17 cellular contexts compared by ENCODE assay signal in the genomic region with DNA sequence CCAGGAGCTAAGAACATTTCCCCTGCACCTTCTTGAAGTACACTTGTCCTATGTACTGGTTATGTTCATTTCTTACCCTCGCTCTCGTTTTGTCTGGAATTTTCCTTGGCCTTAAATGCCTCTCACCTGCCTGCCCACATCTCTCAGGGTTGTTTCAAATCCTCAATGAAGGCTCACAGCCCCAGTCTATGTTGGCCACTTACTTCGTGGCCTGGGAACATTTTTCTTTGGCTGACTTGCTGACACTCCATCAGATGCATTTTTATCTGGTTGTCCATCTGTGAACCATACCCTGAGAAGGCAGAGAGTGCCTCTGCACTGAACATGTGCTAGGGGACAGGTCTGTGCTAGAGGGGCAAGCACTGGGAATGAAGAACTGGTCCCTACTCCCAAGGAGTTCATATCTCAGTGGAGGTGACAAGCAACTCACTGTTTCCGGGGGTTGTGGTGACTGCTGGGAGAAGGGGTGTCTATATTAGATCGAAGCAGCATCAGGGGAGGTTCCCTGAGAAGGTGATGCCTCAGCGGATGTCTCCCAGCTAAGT. TPM values are rescaled to one million over a fixed set of nuclear protein-coding genes. Genes with fewer than 3 reads are reported as not detected.
DNase-seq lines count a peak whose midpoint lies in the region; ATAC-seq and TF ChIP-seq lines count a peak whose summit lies in the region.
"Had no signal": no experiment of that assay in that cellular context is flagged by ENCODE, and none has a peak within 500 bp of the region (broad histone marks: within the 10 kb centered on the region; RNA-seq: fewer than 3 reads in every experiment).

No MANE protein-coding gene starts in this region.

- no peaks in the 10 kb centered on the region for H4K20me1 ChIP-seq in Karpas-422 (ENCODE audit: insufficient read depth, low read depth, low read length)

- H3K36me3 ChIP-seq in Karpas-422 (ENCODE audit: insufficient read depth, low read length) = no peaks in the 10 kb centered on the region
- H3K36me3 ChIP-seq: MG63 had no signal

- ATAC-seq in memory B cell (ENCODE audit: low read depth) = no peak

- H3K9me3 Mint-ChIP-seq in activated naive CD4-positive, alpha-beta T cell treated with anti-CD3 and anti-CD28 coated beads, Interleukin-2, amount 50 U/mL, for 24 hours = peaks cover 4% of the 10 kb centered on the region
- H3K9me3 Mint-ChIP-seq in activated naive CD4-positive, alpha-beta T cell treated with anti-CD3 and anti-CD28 coated beads, Interleukin-2, amount 10 ng/mL, durations not matched to agents 7 days and 5 days = no peaks in the 10 kb centered on the region
- peaks cover 1% of the 10 kb centered on the region for H3K9me3 Mint-ChIP-seq in memory B cell
- H3K9me3 Mint-ChIP-seq in MCF 10A (ENCODE audit: unreplicated experiment) = no peaks in the 10 kb centered on the region

- no peak for TF ChIP-seq CTCF in MCF 10A (IDR thresholded peaks at IDR 0.05; ENCODE audit: unreplicated experiment)

- intact Hi-C loops in MCF 10A (cut with micrococcal nuclease) = loop anchor here (5.0 to 10.0 kb wide), 2 partner anchors 343 to 539 kb away; no protein-coding TSS in a partner anchor

- peaks cover 16% of the 10 kb centered on the region for H3K4me1 ChIP-seq in Karpas-422 (ENCODE audit: low read length)

- H3K27ac ChIP-seq in Karpas-422 (ENCODE audit: low read length) = no peak overlapping the region
- H3K27ac ChIP-seq: KMS-11 had no signal

- no peak overlapping the region for H3K4me3 ChIP-seq in Karpas-422 (ENCODE audit: low read length)
- H3K4me3 ChIP-seq: MG63 had no signal

- H3K27me3 Mint-ChIP-seq in activated naive CD4-positive, alpha-beta T cell treated with anti-CD3 and anti-CD28 coated beads, Interleukin-2, amount 50 U/mL, for 24 hours = no peaks in the 10 kb centered on the region
- peaks cover 38% of the 10 kb centered on the region for H3K27me3 Mint-ChIP-seq in activated naive CD4-positive, alpha-beta T cell treated with anti-CD3 and anti-CD28 coated beads, Interleukin-2, amount 10 ng/mL, durations not matched to agents 7 days and 5 days
- H3K27me3 Mint-ChIP-seq in memory B cell (no peaks in the 10 kb centered on the region), MCF 10A (ENCODE audit: insufficient read depth, unreplicated experiment) (no peaks in the 10 kb centered on the region)

- CTCF ChIA-PET in activated naive CD4-positive, alpha-beta T cell treated with anti-CD3 and anti-CD28 coated beads, Interleukin-2, amount 10 ng/mL, durations not matched to agents 7 days and 5 days (lab: Charles Lee) = interaction anchor here (0.6 to 1.4 kb wide), 2 partner anchors 55 to 125 kb away, joined by 3 read pairs; no protein-coding TSS in a partner anchor
- CTCF ChIA-PET in MCF 10A (lab: Yijun Ruan, JAX) = interaction anchor here (0.5 to 0.7 kb wide), 2 partner anchors 39 to 93 kb away, joined by 3 read pairs; no protein-coding TSS in a partner anchor

- no peaks in the 10 kb centered on the region for H3K79me2 ChIP-seq in Karpas-422 (ENCODE audit: low read length)

- no peaks in the 10 kb centered on the region for H3K36me3 Mint-ChIP-seq in activated naive CD4-positive, alpha-beta T cell treated with anti-CD3 and anti-CD28 coated beads, Interleukin-2, amount 50 U/mL, for 24 hours
- no peaks in the 10 kb centered on the region for H3K36me3 Mint-ChIP-seq in activated naive CD4-positive, alpha-beta T cell treated with anti-CD3 and anti-CD28 coated beads, Interleukin-2, amount 10 ng/mL, durations not matched to agents 7 days and 5 days
- H3K36me3 Mint-ChIP-seq in memory B cell (no peaks in the 10 kb centered on the region), MCF 10A (ENCODE audit: insufficient read depth, unreplicated experiment) (peaks cover 15% of the 10 kb centered on the region)

- H3K9me3 ChIP-seq in Karpas-422 (ENCODE audit: low read length) = no peaks in the 10 kb centered on the region
- H3K9me3 ChIP-seq: MG63 had no signal

- H3K27me3 ChIP-seq in Karpas-422 (ENCODE audit: low read length) = no peaks in the 10 kb centered on the region
- H3K27me3 ChIP-seq: MG63 had no signal

- no peak overlapping the region for H3K9ac ChIP-seq in Karpas-422 (ENCODE audit: low read length)
- H3K9ac ChIP-seq: KMS-11 had no signal

- H3K4me3 Mint-ChIP-seq in activated naive CD4-positive, alpha-beta T cell treated with anti-CD3 and anti-CD28 coated beads, Interleukin-2, amount 50 U/mL, for 24 hours = no peak overlapping the region
- no peak overlapping the region for H3K4me3 Mint-ChIP-seq in activated naive CD4-positive, alpha-beta T cell treated with anti-CD3 and anti-CD28 coated beads, Interleukin-2, amount 10 ng/mL, durations not matched to agents 7 days and 5 days
- H3K4me3 Mint-ChIP-seq in memory B cell (no peak overlapping the region), MCF 10A (ENCODE audit: unreplicated experiment) (no peak overlapping the region)

- no peak overlapping the region for H3K4me2 ChIP-seq in Karpas-422 (ENCODE audit: low read depth, low read length, poor library complexity, severe bottlenecking)
- H3K4me2 ChIP-seq: KMS-11 had no signal

- peak overlapping the region; percentile 4 for H3K27ac Mint-ChIP-seq in activated naive CD4-positive, alpha-beta T cell treated with anti-CD3 and anti-CD28 coated beads, Interleukin-2, amount 50 U/mL, for 24 hours
- H3K27ac Mint-ChIP-seq in activated naive CD4-positive, alpha-beta T cell treated with anti-CD3 and anti-CD28 coated beads, Interleukin-2, amount 10 ng/mL, durations not matched to agents 7 days and 5 days = no peak overlapping the region
- H3K27ac Mint-ChIP-seq in memory B cell (peak overlapping the region; percentile 3), MCF 10A (ENCODE audit: low read depth, unreplicated experiment) (no peak overlapping the region)

- no TSS peak for BruUV-seq in MCF 10A (replicated peaks; lab: Mats Ljungman, UMichigan)

- DNase-seq in activated naive CD4-positive, alpha-beta T cell treated with anti-CD3 and anti-CD28 coated beads, Interleukin-2, amount 10 ng/mL, durations not matched to agents 7 days and 5 days = no peak
- DNase-seq in Karpas-422 (peak; percentile 39), memory B cell (ENCODE audit: low spot score in 2 of 2) (no peak), HPDE6-E6E7 (ENCODE audit: extremely low spot score) (no peak), MCF 10A (ENCODE audit: unreplicated experiment) (no peak), NCI-H748 (lab: John Stamatoyannopoulos, UW; ENCODE audit: unreplicated experiment) (no peak)
- DNase-seq: DMS79; MG63; NCI-H1092; NCI-H1436 treated with DMSO at 0.1 percent for 48 hours; NCI-H2029 treated with DMSO at 0.1 percent for 48 hours; NCI-H2171; NCI-H526 treated with DMSO at 0.1 percent for 48 hours; NK-92 treated with Interleukin-12 subunit alpha and Interleukin-12 subunit beta, amount 100 ng/mL, for 24 hours; Right ventricle myocardium superior had no signal

- H3K9me2 ChIP-seq in Karpas-422 (replicated peaks; ENCODE audit: insufficient read depth, low read length) = no peaks in the 10 kb centered on the region

- POLR2A ChIA-PET in MCF 10A (lab: Yijun Ruan, JAX) = interaction anchor here (2.4 kb wide), 1 partner anchor 54 kb away, joined by 8 read pairs; a partner anchor contains a TSS

- H3K4me1 Mint-ChIP-seq in activated naive CD4-positive, alpha-beta T cell treated with anti-CD3 and anti-CD28 coated beads, Interleukin-2, amount 50 U/mL, for 24 hours = peaks cover 19% of the 10 kb centered on the region
- H3K4me1 Mint-ChIP-seq in activated naive CD4-positive, alpha-beta T cell treated with anti-CD3 and anti-CD28 coated beads, Interleukin-2, amount 10 ng/mL, durations not matched to agents 7 days and 5 days = peaks cover 21% of the 10 kb centered on the region
- peaks cover 20% of the 10 kb centered on the region for H3K4me1 Mint-ChIP-seq in memory B cell
- no peaks in the 10 kb centered on the region for H3K4me1 Mint-ChIP-seq in MCF 10A (ENCODE audit: insufficient read depth, unreplicated experiment)

- no peak overlapping the region for H2AFZ ChIP-seq in Karpas-422 (ENCODE audit: low read length)

RNA-seq across cellular contexts. Expression of a gene that starts 53.6 kb away (rescaled TPM):
- total RNA-seq in Karpas-422 (2014; rRNA removed; shearing (Covaris generic); ENCODE audit: low replicate concordance) = 12.8 and 18.4 TPM in 2 replicates
- 9.8 and 11.8 TPM in 2 replicates for total RNA-seq in MCF 10A (2022)

Comparison
In these comparisons a context has a peak if more than half of its experiments do, and no peak if none do; other contexts are left out.
1. H3K27ac Mint-ChIP-seq: peak in activated naive CD4-positive, alpha-beta T cell treated with anti-CD3 and anti-CD28 coated beads, Interleukin-2, amount 50 U/mL, for 24 hours (single experiment) and memory B cell (single experiment); none in activated naive CD4-positive, alpha-beta T cell treated with anti-CD3 and anti-CD28 coated beads, Interleukin-2, amount 10 ng/mL, durations not matched to agents 7 days and 5 days (single experiment) and MCF 10A (single experiment).